ENCODE assay signal across 15 cellular contexts in the genomic region with DNA sequence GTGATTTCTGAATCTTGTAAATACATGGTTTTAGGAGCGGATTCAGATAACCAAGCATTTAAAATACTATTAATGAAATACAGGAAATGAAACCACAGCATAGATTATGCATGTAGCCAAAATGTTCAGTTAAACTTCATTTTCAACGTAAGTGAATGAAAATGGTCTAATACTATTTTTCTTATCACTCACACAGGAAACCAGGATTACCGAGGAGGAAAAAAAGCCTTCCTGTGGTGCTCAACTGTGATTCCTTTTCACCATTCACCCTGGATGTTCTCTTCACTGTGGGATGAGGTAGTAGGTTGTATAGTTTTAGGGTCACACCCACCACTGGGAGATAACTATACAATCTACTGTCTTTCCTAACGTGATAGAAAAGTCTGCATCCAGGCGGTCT.
DNase-seq lines count a peak whose midpoint lies in the region; ATAC-seq, FAIRE-seq and TF ChIP-seq lines count a peak whose summit lies in the region.
"Had no signal": no experiment of that assay in that cellular context is flagged by ENCODE, and none has a peak within 500 bp of the region (broad histone marks: within the 10 kb centered on the region; RNA-seq: fewer than 3 reads in every experiment).

No MANE protein-coding gene starts in this region.

- DNase-seq in GM12891 (ENCODE audit: insufficient read length, low spot score) (no peak), GM12878 (ENCODE audit: low read depth, low spot score) (no peak), mucosa of descending colon (no peak), H9 (no peak), mesenteric fat pad (ENCODE audit: low spot score) (no peak), NCI-H2196 treated with DMSO at 0.1 percent for 48 hours (lab: John Stamatoyannopoulos, UW; ENCODE audit: unreplicated experiment) (no peak)
- no peak for DNase-seq in effector CD8-positive, alpha-beta T cell (lab: John Stamatoyannopoulos, UW)
- DNase-seq: activated CD4-positive, CD25-positive, alpha-beta regulatory T cell treated with anti-CD3 and anti-CD28 coated beads, Interleukin-2, amount 50 U/mL, for 72 hours; activated gamma-delta T cell treated with Interleukin-2 at 50 U/mL for 16 hours; BE2C; caudate nucleus; NCI-H2029 treated with DMSO at 0.1 percent for 48 hours; NK-92 treated with Interleukin-12 subunit alpha and Interleukin-12 subunit beta, amount 100 ng/mL, for 24 hours had no signal

- H3K27ac Mint-ChIP-seq in H9, result no peak overlapping the region; a peak in 1 of 7 replicates

- H3K27me3 ChIP-seq in ACC112 (ENCODE audit: insufficient read depth, low read length) (no peaks in the 10 kb centered on the region), GM12878 (replicated peaks in 1 of 2; ENCODE audit: control insufficient read depth in 2 of 2, insufficient read depth in 2 of 2, low read length in 1 of 2) (no peaks in the 10 kb centered on the region), H9 (ENCODE audit: insufficient read depth, low read length) (no peaks in the 10 kb centered on the region)
- H3K27me3 ChIP-seq: BE2C had no signal

- H2BK12ac ChIP-seq in H9 (ENCODE audit: insufficient read length, low read depth, low read length), result no peak overlapping the region

- H2AFZ ChIP-seq in ACC112 (ENCODE audit: low read length, unreplicated experiment) (no peak overlapping the region), GM12878 (ENCODE audit: control insufficient read depth, low read depth, low read length) (no peak overlapping the region), H9 (ENCODE audit: low read length) (no peak overlapping the region)

- no peak overlapping the region for H3K56ac ChIP-seq in H9 (ENCODE audit: insufficient read length, low read depth, low read length)

- H3K23ac ChIP-seq in H9 (ENCODE audit: insufficient read length, low read depth, low read length), result no peak overlapping the region

- H3K79me1 ChIP-seq in H9 (ENCODE audit: insufficient read depth, low read depth, low read length, poor library complexity, severe bottlenecking), result no peaks in the 10 kb centered on the region

- H3K14ac ChIP-seq in H9 (ENCODE audit: insufficient read depth, low read length), result no peak overlapping the region

- H3K27ac ChIP-seq in ACC112 (ENCODE audit: low read depth, low read length) (peak overlapping the region; percentile 51), GM12878 (ENCODE audit: control insufficient read depth, insufficient read depth) (peak overlapping the region; percentile 33), H9 (ENCODE audit: insufficient read length, low read depth, low read length) (no peak overlapping the region)

- H3K27me3 Mint-ChIP-seq in H9 (ENCODE audit: low read depth), result no peaks in the 10 kb centered on the region

- H3K9me3 Mint-ChIP-seq in H9, result no peaks in the 10 kb centered on the region; a peak in 1 of 5 replicates

- H3K23me2 ChIP-seq in H9 (ENCODE audit: insufficient read length, low read depth, low read length, poor library complexity, severe bottlenecking), result no peaks in the 10 kb centered on the region

- no TSS peak for BruUV-seq in GM12878 (replicated peaks; lab: Mats Ljungman, UMichigan)

- TF ChIP-seq POLR2A in GM12891 (IDR thresholded peaks at IDR 0.05; ENCODE audit: low read depth, low read length), result no peak
- TF ChIP-seq POLR2A in GM12878 (IDR thresholded peaks at IDR 0.05; ENCODE audit: low read depth, low read length), result no peak

- H3K79me2 ChIP-seq in ACC112 (ENCODE audit: control insufficient read depth, insufficient read depth, low read length, unreplicated experiment) (peaks cover 91% of the 10 kb centered on the region), GM12878 (ENCODE audit: control insufficient read depth, insufficient read depth, low read length) (peaks cover 87% of the 10 kb centered on the region), H9 (ENCODE audit: insufficient read depth, low read length) (peaks cover 43% of the 10 kb centered on the region; the same call in 1 of the 2 replicates)

- peaks cover 28 to 37% of the 10 kb centered on the region in 2 experiments for H3K4me1 Mint-ChIP-seq in H9

- in situ Hi-C loops in GM12878 (cut with MboI), result no loop called here

- H4K5ac ChIP-seq in H9 (ENCODE audit: insufficient read length, low read depth, low read length), result no peak overlapping the region

- H3K4me3 ChIP-seq in ACC112 (ENCODE audit: low read depth, low read length) (peak overlapping the region; percentile 43), GM12878 (no peak overlapping the region), mucosa of descending colon (no peak overlapping the region)

- H3K36me3 Mint-ChIP-seq in H9 (ENCODE audit: insufficient read depth in 1 of 3, low read depth in 3 of 3), result peaks cover 17 to 64% (median 47%) of the 10 kb centered on the region in 3 experiments

- 28% methylated on average over 5 of the region's 5 CpGs for WGBS in GM12878 (ENCODE audit: insufficient coverage, insufficient replicate concordance, low lambda C conversion rate, missing lambda C conversion rate)
- no CpG with 5 or more reads among the region's 5 CpGs for WGBS in H9 (ENCODE audit: extremely low coverage, insufficient read length, low lambda C conversion rate)

- H3K4me3 Mint-ChIP-seq in H9, result no peak overlapping the region

- H3K9me3 ChIP-seq in GM12878 (replicated peaks; ENCODE audit: control insufficient read depth, insufficient read depth, low read length), result no peaks in the 10 kb centered on the region
- no peaks in the 10 kb centered on the region for H3K9me3 ChIP-seq in mucosa of descending colon
- H3K9me3 ChIP-seq in H9 (ENCODE audit: control insufficient read depth, low read depth, low read length), result no peaks in the 10 kb centered on the region
- H3K9me3 ChIP-seq: BE2C had no signal

- peaks cover 54% of the 10 kb centered on the region for H3K36me3 ChIP-seq in ACC112 (ENCODE audit: insufficient read depth, low read length)
- H3K36me3 ChIP-seq in GM12878 (ENCODE audit: control insufficient read depth in 2 of 2, insufficient read depth in 2 of 2, low read length in 1 of 2), result peaks cover 7 to 17% of the 10 kb centered on the region in 2 experiments; a peak in 3 of 4 replicates
- H3K36me3 ChIP-seq in mucosa of descending colon (ENCODE audit: low read depth), result no peaks in the 10 kb centered on the region

- SMC1A ChIA-PET in GM12878 (lab: Charles Lee; ENCODE audit: uncharacterized antibody, unreplicated experiment), result interaction anchor here (1.5 kb wide), 1 partner anchor 11 kb away, joined by 3 read pairs; no protein-coding TSS in a partner anchor

- H3K9ac ChIP-seq in GM12878 (ENCODE audit: control insufficient read depth, insufficient read depth, low read length), result no peak overlapping the region
- no peak overlapping the region for H3K9ac ChIP-seq in H9 (ENCODE audit: extremely low read depth, insufficient read length, low read length)

- no peak overlapping the region for H2BK15ac ChIP-seq in H9 (ENCODE audit: low read depth, low read length)

- no peak overlapping the region for H2AK5ac ChIP-seq in H9 (ENCODE audit: insufficient read length, low read length)

- no peak overlapping the region for H2BK120ac ChIP-seq in H9 (ENCODE audit: low read depth, low read length, poor library complexity, severe bottlenecking)

- ATAC-seq in GM12878 (no peak), mucosa of descending colon (peak; percentile 36)
- ATAC-seq: esophagus mucosa had no signal

- CTCF ChIA-PET in GM12878 (lab: Yijun Ruan, JAX), result interaction anchor here (3.1 kb wide), 1 partner anchor 37 kb away, joined by 15 read pairs; no protein-coding TSS in a partner anchor

- no peak overlapping the region for H4K8ac ChIP-seq in H9 (replicated peaks; ENCODE audit: insufficient read length, low read depth, low read length)

- H3K18ac ChIP-seq in H9 (ENCODE audit: insufficient read length, low read depth, low read length), result no peak overlapping the region

- no peak overlapping the region for H3K4ac ChIP-seq in H9 (ENCODE audit: low read depth, low read length)

- H2BK5ac ChIP-seq in H9 (ENCODE audit: insufficient read length, low read length), result no peak overlapping the region

- TF ChIP-seq EP300 in GM12878 (IDR thresholded peaks at IDR 0.05; ENCODE audit: borderline replicate concordance in 1 of 2, control insufficient read depth in 1 of 2, low read depth in 2 of 2, low read length in 2 of 2), result no peak

- intact Hi-C loops in GM12878 (cut with micrococcal nuclease; ENCODE audit: unreplicated experiment), result no loop called here
- intact Hi-C loops in mucosa of descending colon (cut with DNase I, micrococcal nuclease), result no loop called here

- peaks cover 60% of the 10 kb centered on the region for H3K4me1 ChIP-seq in ACC112 (ENCODE audit: control insufficient read depth, insufficient read depth, low read length, unreplicated experiment)
- peaks cover 64% of the 10 kb centered on the region for H3K4me1 ChIP-seq in GM12878 (ENCODE audit: control insufficient read depth, insufficient read depth, low read length)
- peaks cover 42% of the 10 kb centered on the region for H3K4me1 ChIP-seq in mucosa of descending colon (ENCODE audit: low read depth)
- no peaks in the 10 kb centered on the region for H3K4me1 ChIP-seq in H9 (ENCODE audit: insufficient read depth, low read length)

- POLR2A ChIA-PET in GM12878 (lab: Charles Lee), result no interaction called here

- TF ChIP-seq CTCF in GM12878 (IDR thresholded peaks at IDR 0.05 in 2 of 3, conservative IDR thresholded peaks at IDR 0.05 in 1 of 3; ENCODE audit: control insufficient read depth in 2 of 3, extremely low read depth in 1 of 3, insufficient read depth in 1 of 3, low read depth in 3 of 3, low read length in 3 of 3) (no peak), mucosa of descending colon (IDR thresholded peaks at IDR 0.05) (no peak), H9 (conservative IDR thresholded peaks at IDR 0.05) (no peak)

- no peak for TF ChIP-seq RAD21 in GM12878 (IDR thresholded peaks at IDR 0.05; ENCODE audit: insufficient read depth, low read depth, low read length)

- H3K4me2 ChIP-seq in GM12878 (ENCODE audit: control insufficient read depth, insufficient read depth), result peak overlapping the region; percentile 62
- H3K4me2 ChIP-seq in H9 (ENCODE audit: insufficient read depth, insufficient read length, low read length), result no peak overlapping the region

- RAD21 ChIA-PET in GM12878 (lab: Charles Lee; ENCODE audit: unreplicated experiment), result no interaction called here

- H3T11ph ChIP-seq in H9 (ENCODE audit: low read length), result no peak overlapping the region

- no peak overlapping the region for H4K91ac ChIP-seq in H9 (ENCODE audit: insufficient read length, low read depth, low read length)

- H4K20me1 ChIP-seq in GM12878 (ENCODE audit: control insufficient read depth, insufficient read depth) (peaks cover 3% of the 10 kb centered on the region; the same call in 1 of the 2 replicates), H9 (ENCODE audit: control insufficient read depth, insufficient read depth, insufficient read length) (no peaks in the 10 kb centered on the region)

- FAIRE-seq in GM12891 (lab: Jason Lieb, UNC), result no peak
- FAIRE-seq in GM12878 (lab: Jason Lieb, UNC), result no peak

- H2BK20ac ChIP-seq in H9 (ENCODE audit: low read depth, low read length, poor library complexity, severe bottlenecking), result no peak overlapping the region

TF ChIP-seq in GM12891, 5 proteins besides CTCF, POLR2A, EP300 and RAD21 (continues in another document):
- no peak for TF ChIP-seq POU2F2 (IDR thresholded peaks at IDR 0.05; ENCODE audit: low read depth, low read length)
- peak; percentile 71 for TF ChIP-seq SPI1 (IDR thresholded peaks at IDR 0.05; ENCODE audit: low read depth, low read length)

TF ChIP-seq in GM12878, 131 proteins besides CTCF, POLR2A, EP300 and RAD21 (continues in another document):
- TF ChIP-seq NFIC (IDR thresholded peaks at IDR 0.05; ENCODE audit: low read depth, low read length) (no peak; the same call in 1 of the 2 replicates), EED (IDR thresholded peaks at IDR 0.05; ENCODE audit: low read depth) (no peak)
